13 cellular contexts compared by ENCODE assay signal in the genomic region with DNA sequence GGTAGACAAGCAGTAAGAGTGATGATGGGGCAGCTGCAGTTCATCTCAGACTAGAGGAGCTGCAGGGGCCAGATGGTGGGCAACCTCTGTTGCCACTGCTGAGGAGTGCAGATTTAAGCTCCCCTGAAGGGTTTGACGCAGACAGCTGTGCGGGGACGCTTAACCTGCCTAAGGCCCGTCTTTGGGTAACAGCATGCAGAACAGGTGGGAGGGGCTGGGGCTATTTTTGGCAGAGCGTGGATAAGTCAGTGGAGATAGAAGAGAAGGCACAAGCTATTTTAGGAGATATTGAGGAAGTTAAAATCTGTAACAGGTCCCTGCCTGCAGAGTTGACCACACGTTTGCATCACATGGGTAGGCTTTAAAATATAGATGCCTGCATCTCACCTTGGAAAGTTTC. TPM values are rescaled to one million over a fixed set of nuclear protein-coding genes. Genes with fewer than 3 reads are reported as not detected.
A peak's percentile ranks its signal among the peaks of the same experiment; 100 is the strongest.
DNase-seq lines count a peak whose midpoint lies in the region; ATAC-seq and TF ChIP-seq lines count a peak whose summit lies in the region.
"Had no signal": no experiment of that assay in that cellular context is flagged by ENCODE, and none has a peak within 500 bp of the region (broad histone marks: within the 10 kb centered on the region; RNA-seq: fewer than 3 reads in every experiment).

No MANE protein-coding gene starts in this region.

- no peaks in the 10 kb centered on the region for H3K27me3 Mint-ChIP-seq in T-helper 17 cell

- H3K9me2 ChIP-seq in DOHH2 (replicated peaks; ENCODE audit: control insufficient read depth, low read length), result no peaks in the 10 kb centered on the region

- TF ChIP-seq CTCF in DOHH2 (IDR thresholded peaks at IDR 0.05; ENCODE audit: low read depth, low read length, poor library complexity, severe bottlenecking), result no peak

- peak overlapping the region; percentile 66 for H3K4me3 Mint-ChIP-seq in T-helper 17 cell

- H3K9me3 ChIP-seq in DOHH2 (ENCODE audit: control insufficient read depth, insufficient read depth, low read length) (no peaks in the 10 kb centered on the region), T-helper 17 cell (ENCODE audit: control insufficient read depth, low read length, poor library complexity, severe bottlenecking) (no peaks in the 10 kb centered on the region), muscle layer of duodenum (ENCODE audit: control insufficient read depth in 1 of 2, low read length in 2 of 2) (no peaks in the 10 kb centered on the region)
- H3K9me3 ChIP-seq: breast epithelium, neutrophil had no signal

- ATAC-seq in GM21825 (IDR thresholded peaks at IDR 0.05; ENCODE audit: unreplicated experiment) (peak; percentile 47), T-helper 17 cell (no peak), HG03025 (IDR thresholded peaks at IDR 0.05; ENCODE audit: low FRiP score, unreplicated experiment) (no peak)

- peaks cover 6% of the 10 kb centered on the region; the same call in 1 of the 2 replicates for H4K20me1 ChIP-seq in DOHH2 (ENCODE audit: control insufficient read depth, insufficient read depth, low read depth, low read length)

- H3K79me2 ChIP-seq in DOHH2 (ENCODE audit: control insufficient read depth, low read length), result peaks cover 99% of the 10 kb centered on the region

- H3K36me3 Mint-ChIP-seq in T-helper 17 cell (ENCODE audit: low read depth), result peaks cover 3% of the 10 kb centered on the region

- H3K27ac ChIP-seq in DOHH2 (ENCODE audit: low read depth, low read length), result peak overlapping the region; percentile 65
- peak overlapping the region; percentile 23 for H3K27ac ChIP-seq in muscle layer of duodenum (ENCODE audit: low read length)
- H3K27ac ChIP-seq: breast epithelium, neutrophil had no signal

- H3K4me3 ChIP-seq in DOHH2 (ENCODE audit: low read length) (peak overlapping the region; percentile 27), muscle layer of duodenum (ENCODE audit: low read depth in 1 of 2, low read length in 2 of 2) (no peak overlapping the region)
- H3K4me3 ChIP-seq: breast epithelium had no signal

- H3F3A ChIP-seq in DOHH2 (ENCODE audit: control insufficient read depth, insufficient read depth), result peaks cover 8% of the 10 kb centered on the region

- peak overlapping the region; percentile 88 for H3K27ac Mint-ChIP-seq in T-helper 17 cell

- H3K36me3 ChIP-seq in DOHH2 (ENCODE audit: control insufficient read depth, low read length) (peaks cover 11% of the 10 kb centered on the region), muscle layer of duodenum (ENCODE audit: control insufficient read depth in 1 of 2, insufficient read depth in 2 of 2, low read length in 2 of 2) (no peaks in the 10 kb centered on the region)
- H3K36me3 ChIP-seq: breast epithelium, neutrophil had no signal

- H3K4me1 Mint-ChIP-seq in T-helper 17 cell, result peaks cover 77% of the 10 kb centered on the region

- peak overlapping the region; percentile 59 for H3K4me2 ChIP-seq in DOHH2 (ENCODE audit: low read length)

- no peak for DNase-seq in T-helper 17 cell
- DNase-seq in NOMO-1 treated with DMSO at 0.1 percent for 48 hours (lab: John Stamatoyannopoulos, UW; ENCODE audit: unreplicated experiment), result no peak
- DNase-seq in NCI-H446 treated with DMSO at 0.1 percent for 48 hours (lab: John Stamatoyannopoulos, UW), result no peak
- no peak for DNase-seq in GDM1 (lab: John Stamatoyannopoulos, UW)
- DNase-seq: activated CD4-positive, CD25-positive, alpha-beta regulatory T cell treated with anti-CD3 and anti-CD28 coated beads, Interleukin-2, amount 50 U/mL, for 72 hours; DMS 273 treated with DMSO at 0.1 percent for 48 hours; glutamatergic neuron had no signal

- H3K27me3 ChIP-seq in DOHH2 (ENCODE audit: control insufficient read depth, low read length) (no peaks in the 10 kb centered on the region), muscle layer of duodenum (ENCODE audit: low read depth, low read length) (no peaks in the 10 kb centered on the region)
- H3K27me3 ChIP-seq: breast epithelium had no signal

- H3K4me1 ChIP-seq in DOHH2 (ENCODE audit: control insufficient read depth, low read length), result peaks cover 86% of the 10 kb centered on the region
- peaks cover 6 to 53% of the 10 kb centered on the region in 2 donors for H3K4me1 ChIP-seq in muscle layer of duodenum (ENCODE audit: control insufficient read depth in 1 of 2, insufficient read depth in 2 of 2, low read length in 2 of 2)
- H3K4me1 ChIP-seq: breast epithelium had no signal

RNA-seq across cellular contexts. Expression of a gene that starts 10.5 kb away (rescaled TPM):
- total RNA-seq in T-helper 17 cell, result 100 to 1,000 TPM; 227 to 275 TPM

RNA-seq across cellular contexts. Expression of a gene that starts 50.2 kb away (rescaled TPM):
- under 1 TPM in 1 of 2 donors, not detected in 1; 0.34 TPM for total RNA-seq in T-helper 17 cell
